In genomic region chr3:149291178-149291577, GRCh38 we compare ENCODE assay signal across 10 cellular contexts. TPM values are rescaled to one million over a fixed set of nuclear protein-coding genes. Genes with fewer than 3 reads are reported as not detected.
DNase-seq lines count a peak whose midpoint lies in the region; ATAC-seq, FAIRE-seq and TF ChIP-seq lines count a peak whose summit lies in the region.
"Had no signal": no experiment of that assay in that cellular context is flagged by ENCODE, and none has a peak within 500 bp of the region (broad histone marks: within the 10 kb centered on the region; RNA-seq: fewer than 3 reads in every experiment).

No MANE protein-coding gene starts in this region.

- no peaks in the 10 kb centered on the region for H3K4me1 Mint-ChIP-seq in activated CD4-positive, alpha-beta T cell treated with anti-CD3 and anti-CD28 coated beads, Interleukin-2, amount 10 ng/mL, durations not matched to agents 24 days and 14 days
- H3K4me1 Mint-ChIP-seq: activated CD4-positive, alpha-beta memory T cell treated with anti-CD3 and anti-CD28 coated beads, Interleukin-2, amount 10 ng/mL, durations not matched to agents 7 days and 5 days had no signal

- TF ChIP-seq RAD21 in K562 (CRISPR knock-in tag; conservative IDR thresholded peaks at IDR 0.05 in 1 of 2, IDR thresholded peaks at IDR 0.05 in 1 of 2) = peak in 1 of 2 experiments; percentile 39; a peak in 1 of 4 replicates

- no peaks in the 10 kb centered on the region for H3K9me1 ChIP-seq in K562 (ENCODE audit: control insufficient read depth, insufficient read depth, low read length)

- peak; percentile 71 for DNase-seq in activated CD4-positive, alpha-beta T cell treated with anti-CD3 and anti-CD28 coated beads, Interleukin-2, amount 10 ng/mL, durations not matched to agents 24 days and 14 days
- DNase-seq in activated CD4-positive, alpha-beta T cell treated with anti-CD3 and anti-CD28 coated beads, Interleukin-2, amount 50 U/mL, for 1 hour = no peak
- DNase-seq in HL-60 (ENCODE audit: low read depth in 1 of 2, low spot score in 1 of 2) (no peak), K562 (ENCODE audit: extremely low read depth in 1 of 4, low spot score in 3 of 4) (peak; percentile 55 to 72 (median 66)), sigmoid colon (no peak)
- DNase-seq: activated CD4-positive, alpha-beta memory T cell treated with anti-CD3 and anti-CD28 coated beads, Interleukin-2, amount 10 ng/mL, durations not matched to agents 7 days and 5 days had no signal

- H3K36me3 Mint-ChIP-seq in activated CD4-positive, alpha-beta T cell treated with anti-CD3 and anti-CD28 coated beads, Interleukin-2, amount 10 ng/mL, durations not matched to agents 24 days and 14 days (ENCODE audit: low read depth) = no peaks in the 10 kb centered on the region

- TF ChIP-seq EP300 in K562 (IDR thresholded peaks at IDR 0.05; ENCODE audit: low read length) = no peak
- no peak for TF ChIP-seq EP300 in sigmoid colon (IDR thresholded peaks at IDR 0.05)

- FAIRE-seq in K562 (lab: Jason Lieb, UNC) = peak; percentile 79
- FAIRE-seq: frontal cortex had no signal

- CTCF ChIA-PET in K562 (lab: Yijun Ruan, JAX; ENCODE audit: low intra/inter-chr PET ratio) = interaction anchor here (0.6 to 1.5 kb wide), 3 partner anchors 171 to 338 kb away, joined by 3 to 9 read pairs (median 7); no protein-coding TSS in a partner anchor

- ATAC-seq in K562 (peak; percentile 89), HG02938 (IDR thresholded peaks at IDR 0.05; ENCODE audit: unreplicated experiment) (no peak), GM19324 (IDR thresholded peaks at IDR 0.05; ENCODE audit: low FRiP score, unreplicated experiment) (no peak)

- peaks cover 8% of the 10 kb centered on the region for H3K27me3 Mint-ChIP-seq in activated CD4-positive, alpha-beta T cell treated with anti-CD3 and anti-CD28 coated beads, Interleukin-2, amount 10 ng/mL, durations not matched to agents 24 days and 14 days

- H3K36me3 ChIP-seq in K562 (ENCODE audit: control insufficient read depth, insufficient read depth, low read length) = no peaks in the 10 kb centered on the region
- no peaks in the 10 kb centered on the region for H3K36me3 ChIP-seq in parathyroid adenoma (ENCODE audit: control insufficient read depth, insufficient read depth, low read length)
- H3K36me3 ChIP-seq in sigmoid colon = no peaks in the 10 kb centered on the region

- H3K27ac ChIP-seq in HL-60 (replicated peaks) = no peak overlapping the region
- H3K27ac ChIP-seq in K562 (ENCODE audit: extremely low read depth, low read depth, low read length) = no peak overlapping the region
- no peak overlapping the region for H3K27ac ChIP-seq in parathyroid adenoma
- H3K27ac ChIP-seq in sigmoid colon = no peak overlapping the region

- BruUV-seq in K562 (replicated peaks; lab: Mats Ljungman, UMichigan) = no TSS peak

- POLR2A ChIA-PET in K562 (lab: Yijun Ruan, JAX) = no interaction called here

- H3K4me3 ChIP-seq in HL-60 (replicated peaks; ENCODE audit: insufficient read depth, low read length) (no peak overlapping the region), K562 (no peak overlapping the region), parathyroid adenoma (ENCODE audit: low read depth, low read length) (no peak overlapping the region), sigmoid colon (no peak overlapping the region)

- intact Hi-C loops in activated CD4-positive, alpha-beta T cell treated with anti-CD3 and anti-CD28 coated beads, Interleukin-2, amount 10 ng/mL, durations not matched to agents 24 days and 14 days (cut with micrococcal nuclease) = no loop called here
- intact Hi-C loops in K562 (cut with micrococcal nuclease) = no loop called here
- intact Hi-C loops in sigmoid colon (cut with DNase I) = no loop called here

- TF ChIP-seq CTCF in HL-60 (IDR thresholded peaks at IDR 0.05; ENCODE audit: insufficient read depth, low read length) (peak; percentile 13), K562 (IDR thresholded peaks at IDR 0.05 in 2 of 3, conservative IDR thresholded peaks at IDR 0.05 in 1 of 3; ENCODE audit: insufficient read depth in 2 of 3, low read depth in 1 of 3, low read length in 3 of 3) (peak; percentile 69 to 74 (median 69)), parathyroid adenoma (IDR thresholded peaks at IDR 0.05) (peak; percentile 15), sigmoid colon (IDR thresholded peaks at IDR 0.05) (no peak)

- H3K4me3 Mint-ChIP-seq in activated CD4-positive, alpha-beta T cell treated with anti-CD3 and anti-CD28 coated beads, Interleukin-2, amount 10 ng/mL, durations not matched to agents 24 days and 14 days = no peak overlapping the region
- H3K4me3 Mint-ChIP-seq: activated CD4-positive, alpha-beta memory T cell treated with anti-CD3 and anti-CD28 coated beads, Interleukin-2, amount 10 ng/mL, durations not matched to agents 7 days and 5 days had no signal

- H3K9ac ChIP-seq in K562 (ENCODE audit: insufficient read depth in 1 of 2, low read depth in 2 of 2, low read length in 2 of 2) (no peak overlapping the region), parathyroid adenoma (no peak overlapping the region)

- in situ Hi-C loops in K562 (cut with MboI) = no loop called here

- no peaks in the 10 kb centered on the region for H3K9me3 ChIP-seq in K562 (replicated peaks; ENCODE audit: control insufficient read depth, insufficient read depth, low read depth, low read length)
- no peaks in the 10 kb centered on the region for H3K9me3 ChIP-seq in parathyroid adenoma (ENCODE audit: control insufficient read depth, low read length)
- no peaks in the 10 kb centered on the region for H3K9me3 ChIP-seq in sigmoid colon

- H3K4me1 ChIP-seq in K562 (replicated peaks in 1 of 2; ENCODE audit: control insufficient read depth in 2 of 2, insufficient read depth in 2 of 2, low read length in 2 of 2) (no peaks in the 10 kb centered on the region), parathyroid adenoma (no peaks in the 10 kb centered on the region), sigmoid colon (no peaks in the 10 kb centered on the region)

- H4K20me1 ChIP-seq in K562 (replicated peaks; ENCODE audit: control insufficient read depth, insufficient read depth, low read length) = no peaks in the 10 kb centered on the region

- H3K27ac Mint-ChIP-seq in activated CD4-positive, alpha-beta T cell treated with anti-CD3 and anti-CD28 coated beads, Interleukin-2, amount 10 ng/mL, durations not matched to agents 24 days and 14 days = no peak overlapping the region
- H3K27ac Mint-ChIP-seq: activated CD4-positive, alpha-beta memory T cell treated with anti-CD3 and anti-CD28 coated beads, Interleukin-2, amount 10 ng/mL, durations not matched to agents 7 days and 5 days had no signal

- H3K79me2 ChIP-seq in K562 (ENCODE audit: control insufficient read depth, insufficient read depth, low read length) = no peaks in the 10 kb centered on the region
- H3K79me2 ChIP-seq in parathyroid adenoma = no peaks in the 10 kb centered on the region

- TF ChIP-seq POLR2A in K562 (conservative IDR thresholded peaks at IDR 0.05) (no peak), sigmoid colon (IDR thresholded peaks at IDR 0.05) (no peak)

- 0% methylated on average over 2 of the region's 2 CpGs for WGBS in K562 (ENCODE audit: insufficient coverage, low coverage, missing lambda C conversion rate)
- 54 to 72% methylated on average over 2 of the region's 2 CpGs for WGBS in sigmoid colon, 2 donors

- no peak overlapping the region for H3K4me2 ChIP-seq in K562 (ENCODE audit: insufficient read depth, low read length)
- no peak overlapping the region for H3K4me2 ChIP-seq in parathyroid adenoma (ENCODE audit: low read length)

- H2AFZ ChIP-seq in K562 (ENCODE audit: low read depth, low read length) (no peak overlapping the region), parathyroid adenoma (no peak overlapping the region)

- H3K27me3 ChIP-seq in HL-60 (ENCODE audit: insufficient read depth, poor library complexity, severe bottlenecking) (no peaks in the 10 kb centered on the region), K562 (ENCODE audit: control insufficient read depth in 2 of 2, insufficient read depth in 2 of 2, low read length in 2 of 2) (0 out of 5 replicates have a peak, but pooled peaks cover 0 to 5% of the 10 kb centered on the region in 2 experiments), parathyroid adenoma (ENCODE audit: control insufficient read depth, insufficient read depth, low read length) (no peaks in the 10 kb centered on the region), sigmoid colon (no peaks in the 10 kb centered on the region)

- no peaks in the 10 kb centered on the region for H3K9me3 Mint-ChIP-seq in activated CD4-positive, alpha-beta T cell treated with anti-CD3 and anti-CD28 coated beads, Interleukin-2, amount 10 ng/mL, durations not matched to agents 24 days and 14 days
- H3K9me3 Mint-ChIP-seq: activated CD4-positive, alpha-beta memory T cell treated with anti-CD3 and anti-CD28 coated beads, Interleukin-2, amount 10 ng/mL, durations not matched to agents 7 days and 5 days had no signal

TF ChIP-seq in K562, 482 proteins besides CTCF, POLR2A, EP300 and RAD21 (continues in another document):
- TF ChIP-seq ZNF75A (CRISPR knock-in tag; IDR thresholded peaks at IDR 0.05) (no peak), SAP30 (IDR thresholded peaks at IDR 0.05; ENCODE audit: borderline replicate concordance, insufficient read depth, low read depth, low read length, poor library complexity, severe bottlenecking) (no peak), MEF2A (IDR thresholded peaks at IDR 0.05; ENCODE audit: control insufficient read depth, low read depth, low read length) (no peak), NBN (IDR thresholded peaks at IDR 0.05; ENCODE audit: low read depth) (no peak)

RNA-seq across cellular contexts. Expression of gene TM4SF18, which starts 42.3 kb away (rescaled TPM):
- not detected in 2 replicates for total RNA-seq in activated CD4-positive, alpha-beta T cell treated with anti-CD3 and anti-CD28 coated beads, Interleukin-2, amount 10 ng/mL, durations not matched to agents 24 days and 14 days
- not detected in 2 replicates for total RNA-seq in K562 (2011; cell fraction: chromatin; rRNA removed; ENCODE audit: low replicate concordance)
- total RNA-seq in K562 (2011; cell fraction: nucleolus; rRNA removed) = not detected in 2 replicates
- total RNA-seq in K562 (2011; cell fraction: nucleoplasm; rRNA removed) = not detected in 2 replicates
- total RNA-seq in K562 (2014; rRNA removed) = not detected in 2 replicates
- total RNA-seq in K562 (2014; rRNA removed; fragmentation: Illumina TruSeq; extraction: Trizol) = not detected in 2 replicates
- total RNA-seq in K562 (2015; rRNA removed; fragmentation: Illumina TruSeq; extraction: Trizol) = not detected in 2 replicates
- not detected in 2 replicates for total RNA-seq in K562 (2021)
- polyA plus RNA-seq in K562 (2011; rRNA removed) = not detected in 2 replicates
- polyA plus RNA-seq in K562 (2011; cell fraction: cytosol; rRNA removed) = not detected in 2 replicates
- not detected in 2 replicates for polyA plus RNA-seq in K562 (2011; cell fraction: nucleus; rRNA removed)
- not detected in 2 replicates for polyA plus RNA-seq in K562 (2012)
- polyA plus RNA-seq in K562 (2014; fragmentation: Illumina TruSeq; extraction: Trizol) = not detected in 2 replicates
- polyA plus RNA-seq in K562 (2014; fragmentation: Nextera tagmentation; extraction: Ambion mirVana) = not detected
- polyA plus RNA-seq in K562 (2014; rRNA removed) = not detected in 2 replicates
- polyA minus RNA-seq in K562 (2011; rRNA and poly(A)+ RNA removed) = not detected in 2 replicates
- polyA minus RNA-seq in K562 (2011; cell fraction: cytosol; rRNA and poly(A)+ RNA removed) = not detected in 2 replicates
- not detected in 2 replicates for polyA minus RNA-seq in K562 (2011; cell fraction: nucleus; rRNA and poly(A)+ RNA removed)
- total RNA-seq in sigmoid colon = 10 to 100 TPM in 1 of 4 donors, 1 to 10 TPM in 3; 2.3 to 11.6 (median 5.3) TPM
- polyA plus RNA-seq in sigmoid colon = 1 to 10 TPM in 1 of 3 donors, under 1 TPM in 2; 0.46 to 1.4 (median 0.60) TPM
- total RNA-seq: activated CD4-positive, alpha-beta memory T cell treated with anti-CD3 and anti-CD28 coated beads, Interleukin-2, amount 10 ng/mL, durations not matched to agents 7 days and 5 days had no signal

Comparison
In these comparisons a context has a peak if more than half of its experiments do, and no peak if none do; other contexts are left out.
1. DNase-seq: peak in activated CD4-positive, alpha-beta T cell treated with anti-CD3 and anti-CD28 coated beads, Interleukin-2, amount 10 ng/mL, durations not matched to agents 24 days and 14 days (single experiment) and K562 (4 of 4); none in activated CD4-positive, alpha-beta T cell treated with anti-CD3 and anti-CD28 coated beads, Interleukin-2, amount 50 U/mL, for 1 hour (single experiment), HL-60 (0 of 2) and sigmoid colon (single experiment).
2. CTCF ChIP-seq: peak in HL-60 (single experiment), K562 (3 of 3) and parathyroid adenoma (single experiment); none in sigmoid colon (0 of 4).